11 cellular contexts compared by ENCODE assay signal in the genomic region with DNA sequence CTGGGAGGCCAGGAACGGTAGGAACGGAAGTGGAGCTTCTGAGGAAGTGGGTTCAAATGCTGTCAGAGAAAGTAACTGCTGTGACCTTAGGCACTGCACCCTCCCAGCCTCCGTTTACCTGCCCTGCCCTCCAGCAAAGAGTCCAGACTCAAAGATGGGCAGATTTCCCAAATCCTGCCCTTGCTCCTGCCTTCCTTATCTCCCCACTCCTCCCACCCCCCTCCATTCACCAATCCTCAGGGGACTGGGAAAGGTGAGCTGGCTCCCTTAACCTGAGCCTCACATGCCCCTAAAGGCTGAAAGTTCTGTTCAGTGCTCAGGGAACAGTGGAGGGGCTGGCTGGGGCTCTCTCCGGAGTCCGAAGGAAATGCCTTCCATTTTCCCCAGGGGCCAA.
DNase-seq lines count a peak whose midpoint lies in the region; ATAC-seq, FAIRE-seq and TF ChIP-seq lines count a peak whose summit lies in the region.
"Had no signal": no experiment of that assay in that cellular context is flagged by ENCODE, and none has a peak within 500 bp of the region (broad histone marks: within the 10 kb centered on the region; RNA-seq: fewer than 3 reads in every experiment).

No MANE protein-coding gene starts in this region.

- H2BK20ac ChIP-seq in IMR-90 (ENCODE audit: low read depth, low read length), result no peak overlapping the region

- no peak for DNase-seq in CD4-positive, alpha-beta memory T cell
- DNase-seq in IMR-90 (no peak), neural progenitor cell (ENCODE audit: low spot score) (no peak), RCC 7860 (ENCODE audit: low spot score) (no peak), lower lobe of right lung (no peak), Karpas-422 (no peak)
- no peak for DNase-seq in central memory CD8-positive, alpha-beta T cell (ENCODE audit: low spot score in 2 of 2)
- DNase-seq: NCI-H2171, SK-N-SH had no signal

- peaks cover 21 to 50% (median 31%) of the 10 kb centered on the region in 4 donors for H3K4me1 Mint-ChIP-seq in CD4-positive, alpha-beta memory T cell
- H3K4me1 Mint-ChIP-seq in central memory CD8-positive, alpha-beta T cell, result peaks cover 20% of the 10 kb centered on the region
- peaks cover 23% of the 10 kb centered on the region for H3K4me1 Mint-ChIP-seq in neural progenitor cell

- H3K27ac Mint-ChIP-seq in CD4-positive, alpha-beta memory T cell, result peak overlapping the region in 6 of 7 donors; percentile 39 to 95 (median 88)
- peak overlapping the region; percentile 75 for H3K27ac Mint-ChIP-seq in central memory CD8-positive, alpha-beta T cell (ENCODE audit: low read depth)
- no peak overlapping the region for H3K27ac Mint-ChIP-seq in neural progenitor cell

- H3K36me3 Mint-ChIP-seq in CD4-positive, alpha-beta memory T cell, result no peaks in the 10 kb centered on the region
- H3K36me3 Mint-ChIP-seq in central memory CD8-positive, alpha-beta T cell (ENCODE audit: insufficient read depth), result no peaks in the 10 kb centered on the region
- no peaks in the 10 kb centered on the region for H3K36me3 Mint-ChIP-seq in neural progenitor cell

- no peak overlapping the region for H3K56ac ChIP-seq in IMR-90 (ENCODE audit: extremely low read depth, insufficient read depth, low read length)

- WGBS in IMR-90 (ENCODE audit: extremely low coverage in 2 of 2, insufficient read length in 1 of 2), 2 experiments, result 50% methylated on average over 2 of the region's 5 CpGs; no CpG with 5 or more reads in 1 of the 2 experiments

- H4K8ac ChIP-seq in IMR-90 (ENCODE audit: low read depth in 2 of 2, low read length in 2 of 2), result no peak overlapping the region

- H4K20me1 ChIP-seq in IMR-90 (ENCODE audit: insufficient read depth, low read length) (no peaks in the 10 kb centered on the region), neural progenitor cell (ENCODE audit: low read depth) (peaks cover 8% of the 10 kb centered on the region), Karpas-422 (ENCODE audit: insufficient read depth, low read depth, low read length) (no peaks in the 10 kb centered on the region)

- no peaks in the 10 kb centered on the region for H3K27me3 ChIP-seq in CD4-positive, alpha-beta memory T cell (ENCODE audit: insufficient read depth, low read length)
- H3K27me3 ChIP-seq in IMR-90 (ENCODE audit: control insufficient read depth, insufficient read depth, low read length), result no peaks in the 10 kb centered on the region; the same call in 1 of the 2 replicates
- peaks cover 65% of the 10 kb centered on the region for H3K27me3 ChIP-seq in neural progenitor cell
- H3K27me3 ChIP-seq in lower lobe of right lung (ENCODE audit: low read depth), result no peaks in the 10 kb centered on the region
- H3K27me3 ChIP-seq in Karpas-422 (ENCODE audit: low read length), result no peaks in the 10 kb centered on the region

- TF ChIP-seq CTCF in IMR-90 (conservative IDR thresholded peaks at IDR 0.05; ENCODE audit: low read depth, low read length) (no peak), neural progenitor cell (IDR thresholded peaks at IDR 0.05) (no peak), lower lobe of right lung (IDR thresholded peaks at IDR 0.05) (no peak)

- peaks cover 7 to 20% of the 10 kb centered on the region in 2 experiments; a peak in 2 of 4 replicates for H3K79me1 ChIP-seq in IMR-90 (ENCODE audit: low read depth in 1 of 2, low read length in 2 of 2)

- in situ Hi-C loops in IMR-90 (cut with MboI; ENCODE audit: low sequenced_read_pairs), result no loop called here

- peaks cover 16% of the 10 kb centered on the region for H3K9me1 ChIP-seq in IMR-90 (ENCODE audit: insufficient read depth, low read length)

- TF ChIP-seq RAD21 in IMR-90 (IDR thresholded peaks at IDR 0.05; ENCODE audit: low read length), result no peak

- peak overlapping the region; percentile 49 to 90 for H3K4me3 ChIP-seq in CD4-positive, alpha-beta memory T cell (ENCODE audit: low read length in 2 of 2)
- H3K4me3 ChIP-seq in IMR-90 (ENCODE audit: insufficient read depth, low read depth, low read length) (no peak overlapping the region), neural progenitor cell (peak overlapping the region; percentile 65), lower lobe of right lung (no peak overlapping the region), Karpas-422 (ENCODE audit: low read length) (no peak overlapping the region)

- no peak overlapping the region; the same call in 1 of the 2 replicates for H2BK120ac ChIP-seq in IMR-90 (ENCODE audit: low read depth, low read length)

- no peak overlapping the region for H4K91ac ChIP-seq in IMR-90 (ENCODE audit: insufficient read depth, low read depth, low read length)

- ATAC-seq in IMR-90 (ENCODE audit: low read depth), result no peak
- no peak for ATAC-seq in central memory CD8-positive, alpha-beta T cell (replicated peaks; ENCODE audit: extremely low read depth, poor library complexity, severe bottlenecking)
- ATAC-seq in HG03039 (IDR thresholded peaks at IDR 0.05; ENCODE audit: unreplicated experiment), result no peak
- ATAC-seq in lower lobe of right lung, result no peak

- BruUV-seq in IMR-90 (replicated peaks; lab: Mats Ljungman, UMichigan), result no TSS peak

- no peak overlapping the region for H2BK15ac ChIP-seq in IMR-90 (ENCODE audit: low read depth, low read length)

- dilution Hi-C loops in IMR-90 (cut with HindIII; ENCODE audit: low sequenced_read_pairs, unreplicated experiment), result no loop called here

- no peak overlapping the region for H3K18ac ChIP-seq in IMR-90 (ENCODE audit: low read depth, low read length)

- H4K5ac ChIP-seq in IMR-90 (ENCODE audit: low read depth, low read length), result no peak overlapping the region

- POLR2A ChIA-PET in CD4-positive, alpha-beta memory T cell (lab: Charles Lee; ENCODE audit: partially characterized antibody), result interaction anchor here (0.6 to 2.0 kb wide), 2 partner anchors 16 to 18 kb away, joined by 3 to 5 read pairs; no protein-coding TSS in a partner anchor
- POLR2A ChIA-PET in IMR-90 (lab: Charles Lee; ENCODE audit: unreplicated experiment), result no interaction called here

- H3K27ac ChIP-seq in CD4-positive, alpha-beta memory T cell (ENCODE audit: low read depth, low read length), result peak overlapping the region; percentile 28
- H3K27ac ChIP-seq in IMR-90 (ENCODE audit: insufficient read depth, low read length) (no peak overlapping the region), neural progenitor cell (no peak overlapping the region), lower lobe of right lung (no peak overlapping the region), Karpas-422 (ENCODE audit: low read length) (no peak overlapping the region)
- H3K27ac ChIP-seq: parathyroid adenoma had no signal

- no peaks in the 10 kb centered on the region for H3K79me2 ChIP-seq in neural progenitor cell (ENCODE audit: low read depth)
- no peaks in the 10 kb centered on the region for H3K79me2 ChIP-seq in Karpas-422 (ENCODE audit: low read length)
- H3K79me2 ChIP-seq: parathyroid adenoma had no signal

- intact Hi-C loops in CD4-positive, alpha-beta memory T cell (cut with micrococcal nuclease), result no loop called here
- intact Hi-C loops in IMR-90 (cut with micrococcal nuclease) (no loop called here), lower lobe of right lung (cut with DNase I) (no loop called here)

- H3K23ac ChIP-seq in IMR-90 (ENCODE audit: low read depth, low read length), result peak overlapping the region; percentile 37; the same call in 1 of the 2 replicates

- H3K4ac ChIP-seq in IMR-90 (ENCODE audit: low read depth, low read length), result peak overlapping the region; percentile 33; the same call in 1 of the 2 replicates

- no peaks in the 10 kb centered on the region for H3K27me3 Mint-ChIP-seq in CD4-positive, alpha-beta memory T cell
- no peaks in the 10 kb centered on the region for H3K27me3 Mint-ChIP-seq in central memory CD8-positive, alpha-beta T cell
- H3K27me3 Mint-ChIP-seq in neural progenitor cell (ENCODE audit: insufficient read depth, low read depth), result peaks cover 35% of the 10 kb centered on the region

- FAIRE-seq in RCC 7860 (lab: Jason Lieb, UNC), result no peak

- H3K9ac ChIP-seq in IMR-90 (ENCODE audit: low read depth, low read length) (no peak overlapping the region), neural progenitor cell (no peak overlapping the region), Karpas-422 (ENCODE audit: low read length) (no peak overlapping the region)
- H3K9ac ChIP-seq: parathyroid adenoma, SK-N-SH had no signal

- H2AK9ac ChIP-seq in IMR-90 (replicated peaks; ENCODE audit: low read depth, low read length, poor library complexity), result peak overlapping the region; percentile 35

- TF ChIP-seq POLR2A in IMR-90 (IDR thresholded peaks at IDR 0.05; ENCODE audit: low read depth, low read length), result no peak

- H2AK5ac ChIP-seq in IMR-90 (ENCODE audit: low read depth, low read length), result peak overlapping the region; percentile 79

- H2AFZ ChIP-seq in IMR-90 (replicated peaks; ENCODE audit: low read length, poor library complexity), result peak overlapping the region; percentile 82
- H2AFZ ChIP-seq in neural progenitor cell (replicated peaks), result no peak overlapping the region
- H2AFZ ChIP-seq in Karpas-422 (ENCODE audit: low read length), result no peak overlapping the region

- H3F3A ChIP-seq in neural progenitor cell (ENCODE audit: low read depth), result peaks cover 20% of the 10 kb centered on the region

- H2BK5ac ChIP-seq in IMR-90 (ENCODE audit: low read depth, low read length, poor library complexity, severe bottlenecking), result no peak overlapping the region

- H3K9me3 Mint-ChIP-seq in CD4-positive, alpha-beta memory T cell, result no peaks in the 10 kb centered on the region
- H3K9me3 Mint-ChIP-seq in central memory CD8-positive, alpha-beta T cell, result no peaks in the 10 kb centered on the region
- no peaks in the 10 kb centered on the region for H3K9me3 Mint-ChIP-seq in neural progenitor cell

- CTCF ChIA-PET in CD4-positive, alpha-beta memory T cell (lab: Charles Lee; ENCODE audit: partially characterized antibody), result interaction anchor here (6.2 kb wide), 1 partner anchor 7 kb away, joined by 53 read pairs; no protein-coding TSS in a partner anchor
- CTCF ChIA-PET in IMR-90 (lab: Yijun Ruan, JAX), result no interaction called here

- H3K4me3 Mint-ChIP-seq in CD4-positive, alpha-beta memory T cell, result peak overlapping the region; percentile 85 to 95 (median 92)
- H3K4me3 Mint-ChIP-seq in central memory CD8-positive, alpha-beta T cell, result peak overlapping the region; percentile 86
- peak overlapping the region; percentile 81 for H3K4me3 Mint-ChIP-seq in neural progenitor cell

- H3K36me3 ChIP-seq in CD4-positive, alpha-beta memory T cell (ENCODE audit: insufficient read depth, low read length), result no peaks in the 10 kb centered on the region
- H3K36me3 ChIP-seq in IMR-90 (ENCODE audit: control insufficient read depth, insufficient read depth, low read length), result no peaks in the 10 kb centered on the region
- no peaks in the 10 kb centered on the region for H3K36me3 ChIP-seq in neural progenitor cell
- no peaks in the 10 kb centered on the region for H3K36me3 ChIP-seq in lower lobe of right lung
- H3K36me3 ChIP-seq in Karpas-422 (ENCODE audit: insufficient read depth, low read length), result no peaks in the 10 kb centered on the region

- no peaks in the 10 kb centered on the region for H3K9me3 ChIP-seq in CD4-positive, alpha-beta memory T cell (ENCODE audit: control insufficient read depth in 1 of 2, low read length in 2 of 2)
- H3K9me3 ChIP-seq in IMR-90 (ENCODE audit: control insufficient read depth, insufficient read depth, low read length) (no peaks in the 10 kb centered on the region), neural progenitor cell (ENCODE audit: low read depth) (no peaks in the 10 kb centered on the region), lower lobe of right lung (no peaks in the 10 kb centered on the region), Karpas-422 (ENCODE audit: low read length) (no peaks in the 10 kb centered on the region)
- H3K9me3 ChIP-seq: SK-N-SH had no signal

- H3K4me2 ChIP-seq in IMR-90 (ENCODE audit: low read depth, low read length) (no peak overlapping the region), neural progenitor cell (peak overlapping the region; percentile 100), Karpas-422 (ENCODE audit: low read depth, low read length, poor library complexity, severe bottlenecking) (no peak overlapping the region)
- H3K4me2 ChIP-seq: SK-N-SH had no signal

- peaks cover 54% of the 10 kb centered on the region for H3K4me1 ChIP-seq in CD4-positive, alpha-beta memory T cell (ENCODE audit: insufficient read depth, low read length)
- peaks cover 23% of the 10 kb centered on the region for H3K4me1 ChIP-seq in IMR-90 (ENCODE audit: control insufficient read depth, insufficient read depth, low read length)
- peaks cover 14% of the 10 kb centered on the region for H3K4me1 ChIP-seq in neural progenitor cell
- H3K4me1 ChIP-seq in lower lobe of right lung, result peaks cover 29% of the 10 kb centered on the region
- H3K4me1 ChIP-seq in Karpas-422 (ENCODE audit: low read length), result peaks cover 13% of the 10 kb centered on the region

- no peak overlapping the region for H3K14ac ChIP-seq in IMR-90 (replicated peaks; ENCODE audit: low read depth, low read length)

- no peaks in the 10 kb centered on the region for H3K9me2 ChIP-seq in Karpas-422 (replicated peaks; ENCODE audit: insufficient read depth, low read length)
- H3K9me2 ChIP-seq: SK-N-SH had no signal

Comparison
In these comparisons a context has a peak if more than half of its experiments do, and no peak if none do; other contexts are left out.
1. H3K4me3 ChIP-seq: peak in CD4-positive, alpha-beta memory T cell (2 of 2) and neural progenitor cell (single experiment); none in IMR-90 (single experiment), lower lobe of right lung (single experiment) and Karpas-422 (single experiment).
2. Peak in every context shown above with its lines, with median percentiles within 50 percentile points of each other: H3K4me3 Mint-ChIP-seq.